In the genomic region with DNA sequence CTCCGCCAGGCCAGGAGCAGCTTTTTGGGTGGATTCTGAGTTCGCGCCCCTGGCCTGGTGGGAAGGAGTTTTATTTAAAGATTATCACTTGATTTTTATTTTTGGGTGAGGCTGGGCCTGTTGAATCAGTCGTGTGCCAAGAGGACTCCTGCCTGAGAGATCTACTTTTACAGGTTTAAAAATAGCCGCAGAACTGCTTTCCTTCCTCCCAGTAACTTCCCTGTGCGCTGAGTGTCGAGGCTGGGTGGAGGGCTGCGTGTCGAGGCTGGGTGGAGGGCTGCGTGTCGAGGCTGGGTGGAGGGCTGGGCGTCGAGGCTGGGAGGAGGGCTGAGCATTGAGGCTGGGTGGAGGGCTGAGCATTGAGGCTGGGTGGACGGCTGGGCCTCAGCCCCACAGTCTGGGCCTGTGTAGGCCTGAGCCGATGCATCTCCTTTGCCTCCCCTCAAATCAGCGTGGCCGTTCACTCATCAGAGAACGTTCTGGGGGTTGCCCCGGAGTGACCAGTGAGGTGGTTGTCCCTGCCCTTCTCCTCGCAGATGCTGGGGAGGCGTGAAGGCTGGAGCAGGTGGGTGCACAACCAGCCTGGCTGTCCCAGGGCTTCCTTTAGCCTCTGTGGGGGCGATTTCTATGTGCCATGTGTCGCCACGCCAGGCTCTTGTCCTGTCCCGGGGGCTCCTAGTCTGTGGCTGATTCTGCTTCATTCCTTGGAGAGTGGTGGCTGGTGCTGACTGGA, we compare ENCODE assay signal across 19 cellular contexts. TPM values are rescaled to one million over a fixed set of nuclear protein-coding genes. Genes with fewer than 3 reads are reported as not detected.
DNase-seq lines count a peak whose midpoint lies in the region; ATAC-seq, FAIRE-seq and TF ChIP-seq lines count a peak whose summit lies in the region.
"Had no signal": no experiment of that assay in that cellular context is flagged by ENCODE, and none has a peak within 500 bp of the region (broad histone marks: within the 10 kb centered on the region; RNA-seq: fewer than 3 reads in every experiment).

No MANE protein-coding gene starts in this region.

- DNase-seq in IMR-90 = no peak
- no peak for DNase-seq in kidney
- DNase-seq in stomach = no peak
- DNase-seq in foreskin keratinocyte = no peak
- no peak for DNase-seq in lower lobe of right lung
- DNase-seq in activated T-cell treated with anti-CD3 and anti-CD28 coated beads, Interleukin-2, amount 50 U/mL, for 24 hours = no peak
- no peak for DNase-seq in hypothalamus (lab: John Stamatoyannopoulos, UW)
- DNase-seq: activated CD4-positive, alpha-beta T cell treated with anti-CD3 and anti-CD28 coated beads, Interleukin-2, amount 50 U/mL, for 4 hours; activated gamma-delta T cell treated with Interleukin-2 at 50 U/mL for 16 hours; CD4-positive, alpha-beta memory T cell; GF-D8; hippocampal formation; NCI-H226; T-helper 17 cell had no signal

- H3K4me1 Mint-ChIP-seq in activated T-cell treated with anti-CD3 and anti-CD28 coated beads, Interleukin-2, amount 50 U/mL, for 24 hours (ENCODE audit: low read depth) = peaks cover 32% of the 10 kb centered on the region

- no peak overlapping the region for H3K56ac ChIP-seq in IMR-90 (ENCODE audit: extremely low read depth, insufficient read depth, low read length)

- H2BK120ac ChIP-seq in IMR-90 (ENCODE audit: low read depth, low read length) = no peak overlapping the region

- TF ChIP-seq EP300 in stomach (IDR thresholded peaks at IDR 0.05) = no peak

- H3K14ac ChIP-seq in IMR-90 (replicated peaks; ENCODE audit: low read depth, low read length) = no peak overlapping the region

- dilution Hi-C loops in IMR-90 (cut with HindIII; ENCODE audit: low sequenced_read_pairs, unreplicated experiment) = no loop called here

- 92% methylated on average over 5 of the region's 25 CpGs; no CpG with 5 or more reads in 1 of the 2 experiments for WGBS in IMR-90 (ENCODE audit: extremely low coverage in 2 of 2, insufficient read length in 1 of 2), 2 experiments
- 58 to 81% (median 65%) methylated on average over 20 to 25 of the region's 25 CpGs for WGBS in stomach, 5 donors

- peak overlapping the region; percentile 50; the same call in 1 of the 2 replicates for H4K91ac ChIP-seq in IMR-90 (ENCODE audit: insufficient read depth, low read depth, low read length)

- no peak for ATAC-seq in IMR-90 (ENCODE audit: low read depth)
- ATAC-seq in foreskin keratinocyte = no peak
- no peak for ATAC-seq in lower lobe of right lung
- ATAC-seq: T-helper 17 cell had no signal

- H2AK5ac ChIP-seq in IMR-90 (ENCODE audit: low read depth, low read length) = peak overlapping the region; percentile 16; the same call in 1 of the 2 replicates

- peaks cover 2 to 3% of the 10 kb centered on the region in 2 experiments; a peak in 1 of 4 replicates for H3K79me1 ChIP-seq in IMR-90 (ENCODE audit: low read depth in 1 of 2, low read length in 2 of 2)

- H3K27me3 Mint-ChIP-seq in activated T-cell treated with anti-CD3 and anti-CD28 coated beads, Interleukin-2, amount 50 U/mL, for 24 hours = no peaks in the 10 kb centered on the region
- H3K27me3 Mint-ChIP-seq: CD4-positive, alpha-beta memory T cell; T-helper 17 cell had no signal

- H3K4me3 Mint-ChIP-seq in activated T-cell treated with anti-CD3 and anti-CD28 coated beads, Interleukin-2, amount 50 U/mL, for 24 hours = no peak overlapping the region
- H3K4me3 Mint-ChIP-seq: T-helper 17 cell had no signal

- CTCF ChIA-PET in IMR-90 (lab: Yijun Ruan, JAX) = no interaction called here

- peaks cover 6% of the 10 kb centered on the region; the same call in 1 of the 2 replicates for H3K9me1 ChIP-seq in IMR-90 (ENCODE audit: insufficient read depth, low read length)

- H3K27ac ChIP-seq in IMR-90 (ENCODE audit: insufficient read depth, low read length) = peak overlapping the region; percentile 72; the same call in 1 of the 2 replicates
- peak overlapping the region; percentile 26 for H3K27ac ChIP-seq in angular gyrus (ENCODE audit: low read depth, low read length)
- H3K27ac ChIP-seq in kidney (ENCODE audit: low read depth in 2 of 2, low read length in 2 of 2) = peak overlapping the region; percentile 32 to 41
- peak overlapping the region; percentile 12 to 73 (median 46) for H3K27ac ChIP-seq in stomach
- no peak overlapping the region for H3K27ac ChIP-seq in foreskin keratinocyte
- H3K27ac ChIP-seq in lower lobe of right lung = no peak overlapping the region

- no peak for TF ChIP-seq POLR2A in IMR-90 (IDR thresholded peaks at IDR 0.05; ENCODE audit: low read depth, low read length)
- TF ChIP-seq POLR2A in stomach (IDR thresholded peaks at IDR 0.05) = no peak

- H3K18ac ChIP-seq in IMR-90 (ENCODE audit: low read depth, low read length) = peak overlapping the region; percentile 2; the same call in 1 of the 2 replicates

- H3K36me3 Mint-ChIP-seq in activated T-cell treated with anti-CD3 and anti-CD28 coated beads, Interleukin-2, amount 50 U/mL, for 24 hours (ENCODE audit: low read depth) = no peaks in the 10 kb centered on the region
- H3K36me3 Mint-ChIP-seq: CD4-positive, alpha-beta memory T cell had no signal

- H2AFZ ChIP-seq in IMR-90 (replicated peaks; ENCODE audit: low read length, poor library complexity) = no peak overlapping the region

- peaks cover 15% of the 10 kb centered on the region for H4K20me1 ChIP-seq in IMR-90 (ENCODE audit: insufficient read depth, low read length)

- H3K9me3 Mint-ChIP-seq in activated T-cell treated with anti-CD3 and anti-CD28 coated beads, Interleukin-2, amount 50 U/mL, for 24 hours = no peaks in the 10 kb centered on the region
- H3K9me3 Mint-ChIP-seq: CD4-positive, alpha-beta memory T cell had no signal

- FAIRE-seq in kidney (lab: Jason Lieb, UNC) = no peak
- FAIRE-seq: GM18507, HTR-8/SVneo, RCC 7860 had no signal

- H3K4ac ChIP-seq in IMR-90 (ENCODE audit: low read depth, low read length) = no peak overlapping the region

- TF ChIP-seq CTCF in IMR-90 (conservative IDR thresholded peaks at IDR 0.05; ENCODE audit: low read depth, low read length) = no peak
- no peak for TF ChIP-seq CTCF in kidney (IDR thresholded peaks at IDR 0.05; ENCODE audit: borderline replicate concordance, extremely low read depth, insufficient read depth)
- TF ChIP-seq CTCF in stomach (IDR thresholded peaks at IDR 0.05) = no peak
- no peak for TF ChIP-seq CTCF in foreskin keratinocyte (conservative IDR thresholded peaks at IDR 0.05)
- no peak for TF ChIP-seq CTCF in lower lobe of right lung (IDR thresholded peaks at IDR 0.05)

- in situ Hi-C loops in IMR-90 (cut with MboI; ENCODE audit: low sequenced_read_pairs) = no loop called here

- H3K27ac Mint-ChIP-seq in activated T-cell treated with anti-CD3 and anti-CD28 coated beads, Interleukin-2, amount 50 U/mL, for 24 hours = no peak overlapping the region
- H3K27ac Mint-ChIP-seq: T-helper 17 cell had no signal

- H2BK5ac ChIP-seq in IMR-90 (ENCODE audit: low read depth, low read length, poor library complexity, severe bottlenecking) = no peak overlapping the region

- H3K9me3 ChIP-seq in IMR-90 (ENCODE audit: control insufficient read depth, insufficient read depth, low read length) (no peaks in the 10 kb centered on the region), kidney (ENCODE audit: control insufficient read depth in 1 of 2, low read length in 2 of 2) (no peaks in the 10 kb centered on the region), stomach (no peaks in the 10 kb centered on the region), lower lobe of right lung (no peaks in the 10 kb centered on the region)

- H3K9ac ChIP-seq in IMR-90 (ENCODE audit: low read depth, low read length) (no peak overlapping the region; the same call in 1 of the 2 replicates), kidney (ENCODE audit: low read length in 2 of 2) (no peak overlapping the region)

- H2BK15ac ChIP-seq in IMR-90 (ENCODE audit: low read depth, low read length) = no peak overlapping the region

- peak overlapping the region; percentile 27; the same call in 1 of the 2 replicates for H4K5ac ChIP-seq in IMR-90 (ENCODE audit: low read depth, low read length)

- no peak overlapping the region; a peak in 2 of 4 replicates for H4K8ac ChIP-seq in IMR-90 (ENCODE audit: low read depth in 2 of 2, low read length in 2 of 2)

- H2BK20ac ChIP-seq in IMR-90 (ENCODE audit: low read depth, low read length) = 0 out of 2 replicates have a peak overlapping the region, but pooled peaks have one; percentile 7

- H2AK9ac ChIP-seq in IMR-90 (replicated peaks; ENCODE audit: low read depth, low read length, poor library complexity) = no peak overlapping the region

- H3K27me3 ChIP-seq in IMR-90 (ENCODE audit: control insufficient read depth, insufficient read depth, low read length) (no peaks in the 10 kb centered on the region), stomach (no peaks in the 10 kb centered on the region), foreskin keratinocyte (no peaks in the 10 kb centered on the region), lower lobe of right lung (ENCODE audit: low read depth) (no peaks in the 10 kb centered on the region)

- no peak for TF ChIP-seq RAD21 in IMR-90 (IDR thresholded peaks at IDR 0.05; ENCODE audit: low read length)

- intact Hi-C loops in IMR-90 (cut with micrococcal nuclease) = no loop called here
- intact Hi-C loops in kidney (cut with DNase I) = no loop called here
- intact Hi-C loops in stomach (cut with DNase I; ENCODE audit: low total_unique reads) = no loop called here
- intact Hi-C loops in lower lobe of right lung (cut with DNase I) = no loop called here

- peak overlapping the region; percentile 1; the same call in 1 of the 2 replicates for H3K4me2 ChIP-seq in IMR-90 (ENCODE audit: low read depth, low read length)

- peaks cover 25% of the 10 kb centered on the region for H3K4me1 ChIP-seq in IMR-90 (ENCODE audit: control insufficient read depth, insufficient read depth, low read length)
- peaks cover 11 to 23% of the 10 kb centered on the region in 2 donors for H3K4me1 ChIP-seq in kidney (ENCODE audit: control insufficient read depth in 1 of 2, insufficient read depth in 1 of 2, low read depth in 1 of 2, low read length in 2 of 2)
- H3K4me1 ChIP-seq in stomach = peaks cover 41 to 85% (median 69%) of the 10 kb centered on the region in 4 donors
- H3K4me1 ChIP-seq in foreskin keratinocyte = peaks cover under 1% of the 10 kb centered on the region
- H3K4me1 ChIP-seq in lower lobe of right lung = peaks cover 23% of the 10 kb centered on the region

- H3K36me3 ChIP-seq in IMR-90 (ENCODE audit: control insufficient read depth, insufficient read depth, low read length) (no peaks in the 10 kb centered on the region), kidney (ENCODE audit: control insufficient read depth in 1 of 2, insufficient read depth in 2 of 2, low read length in 2 of 2) (no peaks in the 10 kb centered on the region), stomach (no peaks in the 10 kb centered on the region), lower lobe of right lung (no peaks in the 10 kb centered on the region)

- BruUV-seq in IMR-90 (replicated peaks; lab: Mats Ljungman, UMichigan) = no TSS peak

- H3K23ac ChIP-seq in IMR-90 (ENCODE audit: low read depth, low read length) = no peak overlapping the region

- POLR2A ChIA-PET in IMR-90 (lab: Charles Lee; ENCODE audit: unreplicated experiment) = no interaction called here

- H3K4me3 ChIP-seq in IMR-90 (ENCODE audit: insufficient read depth, low read depth, low read length) (no peak overlapping the region), kidney (ENCODE audit: low read length in 2 of 2) (no peak overlapping the region), stomach (no peak overlapping the region), lower lobe of right lung (no peak overlapping the region)
- H3K4me3 ChIP-seq: lung had no signal

RNA-seq across cellular contexts. Expression of a gene that starts 30.1 kb away (rescaled TPM):
- total RNA-seq in IMR-90 (2012; rRNA removed) (2.7 and 2.8 TPM in 2 replicates), kidney (58.2 TPM), stomach (100 to 1,000 TPM in 1 of 5 donors, 10 to 100 TPM in 4; 20.5 to 452 (median 30.9) TPM), foreskin keratinocyte (10.5 and 15.1 TPM in 2 replicates), lower lobe of right lung (58.1 TPM)
- polyA plus RNA-seq in IMR-90 (2012; rRNA removed) (5.8 and 7.4 TPM in 2 replicates), kidney (ENCODE audit: insufficient read depth, low read depth, low replicate concordance) (12.1 TPM), stomach (10 to 100 TPM in 2 of 3 donors, 1 to 10 TPM in 1; 7.4 to 14.3 (median 13.7) TPM), foreskin keratinocyte (5.5 and 5.9 TPM in 2 replicates)
- polyA plus RNA-seq in IMR-90 (2012; cell fraction: cytosol; rRNA removed) = 3.2 and 5.9 TPM in 2 replicates
- polyA plus RNA-seq in IMR-90 (2012; cell fraction: nucleus; rRNA removed; ENCODE audit: low replicate concordance) = 11.4 and 12.3 TPM in 2 replicates

Comparison
In these comparisons a context has a peak if more than half of its experiments do, and no peak if none do; other contexts are left out.
1. H3K27ac ChIP-seq: peak in IMR-90 (single experiment), angular gyrus (single experiment), kidney (2 of 2) and stomach (5 of 5); none in foreskin keratinocyte (single experiment) and lower lobe of right lung (single experiment).